In the genomic region with DNA sequence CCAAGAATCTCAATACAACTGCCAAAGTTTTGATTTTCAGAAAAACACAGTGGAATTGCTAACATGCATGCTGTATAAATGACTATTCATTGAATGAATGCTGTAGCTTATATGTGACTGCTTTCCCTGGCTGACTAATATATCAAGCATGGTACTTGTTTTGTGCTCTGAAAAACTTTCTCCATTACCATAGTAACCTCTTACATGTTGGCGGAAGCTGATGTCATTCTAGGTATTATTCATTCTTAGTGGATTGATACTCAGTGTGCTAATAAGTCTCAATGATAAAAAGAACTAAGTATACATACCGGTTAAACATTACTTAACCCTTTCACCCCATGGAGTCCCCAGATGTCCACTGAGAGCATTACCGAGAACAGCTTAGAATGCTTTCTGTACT, we compare ENCODE assay signal across 11 cellular contexts.
DNase-seq lines count a peak whose midpoint lies in the region; ATAC-seq, FAIRE-seq and TF ChIP-seq lines count a peak whose summit lies in the region.
"Had no signal": no experiment of that assay in that cellular context is flagged by ENCODE, and none has a peak within 500 bp of the region (broad histone marks: within the 10 kb centered on the region; RNA-seq: fewer than 3 reads in every experiment).

No MANE protein-coding gene starts in this region.

- H3K79me2 ChIP-seq in keratinocyte (ENCODE audit: control insufficient read depth, insufficient read depth, low read length) (no peaks in the 10 kb centered on the region), H9 (ENCODE audit: insufficient read depth, low read length) (no peaks in the 10 kb centered on the region)

- no peak for TF ChIP-seq POLR2A in H54 (IDR thresholded peaks at IDR 0.05; ENCODE audit: low read depth, low read length)

- no peak overlapping the region for H2BK15ac ChIP-seq in H9 (ENCODE audit: low read depth, low read length)

- H3K14ac ChIP-seq in H9 (ENCODE audit: insufficient read depth, low read length): no peak overlapping the region

- no peak for ATAC-seq in HG03196 (IDR thresholded peaks at IDR 0.05; ENCODE audit: unreplicated experiment)

- H2BK120ac ChIP-seq in H9 (ENCODE audit: low read depth, low read length, poor library complexity, severe bottlenecking): no peak overlapping the region

- WGBS in H9 (ENCODE audit: extremely low coverage, insufficient read length, low lambda C conversion rate): no CpG with 5 or more reads among the region's 3 CpGs

- CTCF ChIA-PET in Caco-2 (lab: Charles Lee): no interaction called here

- H3K27me3 ChIP-seq in keratinocyte (ENCODE audit: control insufficient read depth, extremely low read depth, insufficient read depth, low read length) (no peaks in the 10 kb centered on the region), H9 (ENCODE audit: insufficient read depth, low read length) (no peaks in the 10 kb centered on the region), Caco-2 (replicated peaks; ENCODE audit: control insufficient read depth, insufficient read depth, low read length) (no peaks in the 10 kb centered on the region)
- H3K27me3 ChIP-seq: cardiac muscle cell had no signal

- H3K4me1 ChIP-seq in keratinocyte (ENCODE audit: control insufficient read depth, extremely low read depth, insufficient read depth, low read length) (no peaks in the 10 kb centered on the region), H9 (ENCODE audit: insufficient read depth, low read length) (no peaks in the 10 kb centered on the region), Caco-2 (no peaks in the 10 kb centered on the region)

- intact Hi-C loops in Caco-2 (cut with micrococcal nuclease; ENCODE audit: unreplicated experiment): no loop called here

- H2BK5ac ChIP-seq in H9 (ENCODE audit: insufficient read length, low read length): no peak overlapping the region

- no peaks in the 10 kb centered on the region for H3K23me2 ChIP-seq in H9 (ENCODE audit: insufficient read length, low read depth, low read length, poor library complexity, severe bottlenecking)

- H3K27me3 Mint-ChIP-seq in H9 (ENCODE audit: low read depth) (no peaks in the 10 kb centered on the region; the same call in 1 of the 2 replicates), Caco-2 (ENCODE audit: insufficient read depth, unreplicated experiment) (peaks cover 9% of the 10 kb centered on the region)

- no TSS peak for BruUV-seq in Caco-2 (replicated peaks; lab: Mats Ljungman, UMichigan)

- dilution Hi-C loops in keratinocyte (cut with MboI; ENCODE audit: extremely low pct_ligation_motif_present, low sequenced_read_pairs): no loop called here

- H2AK5ac ChIP-seq in H9 (ENCODE audit: insufficient read length, low read length): no peak overlapping the region

- peak overlapping the region; percentile 36 for H3K27ac ChIP-seq in keratinocyte (ENCODE audit: control insufficient read depth, insufficient read depth, low read length)
- no peak overlapping the region for H3K27ac ChIP-seq in H9 (ENCODE audit: insufficient read length, low read depth, low read length)
- H3K27ac ChIP-seq: cardiac muscle cell, VCaP had no signal

- no peaks in the 10 kb centered on the region for H3K36me3 Mint-ChIP-seq in H9 (ENCODE audit: insufficient read depth in 1 of 3, low read depth in 3 of 3)
- H3K36me3 Mint-ChIP-seq in Caco-2 (ENCODE audit: insufficient read depth, unreplicated experiment): no peaks in the 10 kb centered on the region

- H3K4me2 ChIP-seq in keratinocyte (ENCODE audit: control insufficient read depth, extremely low read depth, insufficient read depth, low read depth, low read length) (no peak overlapping the region), H9 (ENCODE audit: insufficient read depth, insufficient read length, low read length) (no peak overlapping the region)

- H3K4me1 Mint-ChIP-seq in H9 (no peaks in the 10 kb centered on the region), Caco-2 (ENCODE audit: low read depth, unreplicated experiment) (no peaks in the 10 kb centered on the region)

- H3K9me3 ChIP-seq in keratinocyte (ENCODE audit: control insufficient read depth, low read depth, low read length): no peaks in the 10 kb centered on the region
- H3K9me3 ChIP-seq in H9 (ENCODE audit: control insufficient read depth, low read depth, low read length): no peaks in the 10 kb centered on the region
- no peaks in the 10 kb centered on the region for H3K9me3 ChIP-seq in Caco-2

- H3K4me3 Mint-ChIP-seq in H9: no peak overlapping the region
- H3K4me3 Mint-ChIP-seq in Caco-2 (ENCODE audit: unreplicated experiment): no peak overlapping the region

- H3K4ac ChIP-seq in H9 (ENCODE audit: low read depth, low read length): no peak overlapping the region

- no peaks in the 10 kb centered on the region for H3K9me1 ChIP-seq in keratinocyte (ENCODE audit: control insufficient read depth, extremely low read depth, insufficient read depth, low read length)

- POLR2A ChIA-PET in Caco-2 (lab: Charles Lee): no interaction called here

- H2AFZ ChIP-seq in keratinocyte (ENCODE audit: control insufficient read depth, low read length): no peak overlapping the region
- H2AFZ ChIP-seq in H9 (ENCODE audit: low read length): no peak overlapping the region

- H3K9me3 Mint-ChIP-seq in H9 (peaks cover 2 to 3% of the 10 kb centered on the region in 2 experiments; a peak in 2 of 5 replicates), Caco-2 (ENCODE audit: unreplicated experiment) (peaks cover 12% of the 10 kb centered on the region)

- H3K36me3 ChIP-seq in keratinocyte (ENCODE audit: control insufficient read depth in 2 of 2, extremely low read depth in 1 of 2, insufficient read depth in 2 of 2, low read length in 2 of 2): no peaks in the 10 kb centered on the region
- H3K36me3 ChIP-seq in Caco-2 (ENCODE audit: control insufficient read depth, insufficient read depth, low read length): no peaks in the 10 kb centered on the region
- H3K36me3 ChIP-seq: cardiac muscle cell had no signal

- no peak overlapping the region for H4K5ac ChIP-seq in H9 (ENCODE audit: insufficient read length, low read depth, low read length)

- H3K4me3 ChIP-seq in keratinocyte (ENCODE audit: control insufficient read depth in 2 of 3, extremely low read depth in 1 of 3, insufficient read depth in 2 of 3, low read depth in 1 of 3, low read length in 3 of 3) (no peak overlapping the region), Caco-2 (ENCODE audit: low read depth, low read length) (no peak overlapping the region)
- H3K4me3 ChIP-seq: cardiac muscle cell had no signal

- H3K23ac ChIP-seq in H9 (ENCODE audit: insufficient read length, low read depth, low read length): no peak overlapping the region

- peak; percentile 99 for FAIRE-seq in H54 (lab: Jason Lieb, UNC)
- no peak for FAIRE-seq in keratinocyte (lab: Jason Lieb, UNC)

- H4K20me1 ChIP-seq in keratinocyte (ENCODE audit: control insufficient read depth, extremely low read depth, insufficient read depth, low read length) (no peaks in the 10 kb centered on the region), H9 (ENCODE audit: control insufficient read depth, insufficient read depth, insufficient read length) (no peaks in the 10 kb centered on the region)

- no peak overlapping the region for H2BK12ac ChIP-seq in H9 (ENCODE audit: insufficient read length, low read depth, low read length)

- DNase-seq in Ammon's horn (ENCODE audit: low spot score) (peak; percentile 9), H54 (ENCODE audit: insufficient read length, low spot score) (peak; percentile 47), amniotic epithelial cell (ENCODE audit: low read depth) (peak; percentile 95), keratinocyte (ENCODE audit: low read depth, low spot score) (no peak), OCI-M2 (lab: John Stamatoyannopoulos, UW; ENCODE audit: unreplicated experiment) (no peak), H9 (no peak), Caco-2 (no peak)
- DNase-seq: NCI-H446 treated with DMSO at 0.1 percent for 48 hours had no signal

- H2BK20ac ChIP-seq in H9 (ENCODE audit: low read depth, low read length, poor library complexity, severe bottlenecking): no peak overlapping the region

- no peaks in the 10 kb centered on the region for H3K79me1 ChIP-seq in H9 (ENCODE audit: insufficient read depth, low read depth, low read length, poor library complexity, severe bottlenecking)

- no peak overlapping the region for H4K8ac ChIP-seq in H9 (replicated peaks; ENCODE audit: insufficient read length, low read depth, low read length)

- H3K56ac ChIP-seq in H9 (ENCODE audit: insufficient read length, low read depth, low read length): no peak overlapping the region

- TF ChIP-seq CTCF in keratinocyte (optimal IDR thresholded peaks at IDR 0.05 in 1 of 3, IDR thresholded peaks at IDR 0.05 in 1 of 3, conservative IDR thresholded peaks at IDR 0.05 in 1 of 3; ENCODE audit: extremely low read depth in 1 of 3, insufficient read depth in 2 of 3, low read length in 3 of 3) (no peak), H9 (conservative IDR thresholded peaks at IDR 0.05) (no peak), Caco-2 (IDR thresholded peaks at IDR 0.05; ENCODE audit: insufficient read depth in 1 of 2, low read depth in 1 of 2, low read length in 1 of 2, severe bottlenecking in 1 of 2, unreplicated experiment in 1 of 2) (no peak)

- H3T11ph ChIP-seq in H9 (ENCODE audit: low read length): no peak overlapping the region

- H3K18ac ChIP-seq in H9 (ENCODE audit: insufficient read length, low read depth, low read length): no peak overlapping the region

- no peak overlapping the region for H4K91ac ChIP-seq in H9 (ENCODE audit: insufficient read length, low read depth, low read length)

- H3K9ac ChIP-seq in keratinocyte (ENCODE audit: control insufficient read depth, extremely low read depth, insufficient read depth, low read length): no peak overlapping the region
- no peak overlapping the region for H3K9ac ChIP-seq in H9 (ENCODE audit: extremely low read depth, insufficient read length, low read length)

- H3K27ac Mint-ChIP-seq in H9: no peak overlapping the region
- H3K27ac Mint-ChIP-seq in Caco-2 (ENCODE audit: unreplicated experiment): no peak overlapping the region

Comparison
In these comparisons a context has a peak if more than half of its experiments do, and no peak if none do; other contexts are left out.
1. DNase-seq: peak in Ammon's horn (single experiment), H54 (single experiment) and amniotic epithelial cell (single experiment); none in keratinocyte (single experiment), OCI-M2 (single experiment), H9 (single experiment) and Caco-2 (0 of 2).